22 cellular contexts compared by ENCODE assay signal in the genomic region with DNA sequence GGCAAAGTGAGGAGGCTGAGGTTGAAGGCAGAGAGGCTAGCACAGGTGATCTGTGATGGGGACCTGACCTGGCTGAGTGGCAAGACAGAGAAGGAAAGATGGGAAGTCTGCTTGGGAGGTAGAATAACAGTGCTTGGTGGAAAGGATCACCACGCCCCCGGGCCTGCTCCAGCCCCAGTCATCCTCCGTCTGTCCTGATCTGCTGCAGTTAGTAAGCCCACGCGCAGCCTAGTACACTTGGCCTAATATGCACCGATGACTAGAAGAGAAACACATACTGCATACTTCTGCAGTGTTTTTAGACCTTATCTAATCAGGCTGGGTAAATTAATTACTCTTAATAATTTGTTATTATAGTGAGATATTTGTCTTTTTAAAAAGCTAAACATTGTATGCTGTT.
DNase-seq lines count a peak whose midpoint lies in the region; ATAC-seq, FAIRE-seq and TF ChIP-seq lines count a peak whose summit lies in the region.
"Had no signal": no experiment of that assay in that cellular context is flagged by ENCODE, and none has a peak within 500 bp of the region (broad histone marks: within the 10 kb centered on the region; RNA-seq: fewer than 3 reads in every experiment).

No MANE protein-coding gene starts in this region.

- H3K4me3 Mint-ChIP-seq in neural crest cell: no peak overlapping the region
- H3K4me3 Mint-ChIP-seq in stimulated activated naive B cell treated with anti-CD40 and anti-IgM and Interleukin-4, amounts not matched to agents 10 μg/mL and 1 μg/mL and 100 μg/mL, for 72 hours: no peak overlapping the region
- H3K4me3 Mint-ChIP-seq: B cell, H9, T-cell had no signal

- FAIRE-seq in D721Med (lab: Jason Lieb, UNC): no peak

- H3K27me3 Mint-ChIP-seq in neural crest cell (ENCODE audit: low read depth): no peaks in the 10 kb centered on the region
- peaks cover 0 to 4% of the 10 kb centered on the region in 2 donors for H3K27me3 Mint-ChIP-seq in stimulated activated naive B cell treated with anti-CD40 and anti-IgM and Interleukin-4, amounts not matched to agents 10 μg/mL and 1 μg/mL and 100 μg/mL, for 72 hours
- H3K27me3 Mint-ChIP-seq: T-cell had no signal

- DNase-seq in activated CD4-positive, CD25-positive, alpha-beta regulatory T cell (lab: John Stamatoyannopoulos, UW): no peak
- no peak for DNase-seq in neural crest cell (ENCODE audit: low read depth, low spot score)
- no peak for DNase-seq in D721Med (ENCODE audit: insufficient read length, low spot score)
- no peak for DNase-seq in stimulated activated naive B cell treated with anti-CD40 and anti-IgM and Interleukin-4, amounts not matched to agents 10 μg/mL and 1 μg/mL and 100 μg/mL, for 72 hours
- DNase-seq: 8988T, COR-L47, GDM1, H9, MM.1S, NCI-H1092 treated with DMSO at 0.1 percent for 48 hours, NCI-H146, NCI-H2029 treated with DMSO at 0.1 percent for 48 hours, NCI-H446 treated with DMSO at 0.1 percent for 48 hours, NCI-H748 treated with DMSO at 0.1 percent for 48 hours, OCI-M1, Right ventricle myocardium superior, T-cell had no signal

- ATAC-seq in activated CD4-positive, CD25-positive, alpha-beta regulatory T cell treated with anti-CD3 and anti-CD28 coated beads, Interleukin-2, amount 50 U/mL, for 24 hours: peak; percentile 5 to 8
- peak; percentile 13 for ATAC-seq in HG02623 (IDR thresholded peaks at IDR 0.05; ENCODE audit: unreplicated experiment)
- peak; percentile 5 for ATAC-seq in HG03439 (IDR thresholded peaks at IDR 0.05; ENCODE audit: unreplicated experiment)
- ATAC-seq in HG03139 (IDR thresholded peaks at IDR 0.05; ENCODE audit: unreplicated experiment): no peak
- no peak for ATAC-seq in stimulated activated naive B cell treated with anti-CD40 and anti-IgM and Interleukin-4, amounts not matched to agents 10 μg/mL and 1 μg/mL and 100 μg/mL, for 72 hours (replicated peaks)

- H3K27ac Mint-ChIP-seq in neural crest cell (ENCODE audit: unreplicated experiment): peak overlapping the region; percentile 57
- no peak overlapping the region for H3K27ac Mint-ChIP-seq in stimulated activated naive B cell treated with anti-CD40 and anti-IgM and Interleukin-4, amounts not matched to agents 10 μg/mL and 1 μg/mL and 100 μg/mL, for 72 hours
- H3K27ac Mint-ChIP-seq: B cell, H9, T-cell had no signal

- H3K4me1 Mint-ChIP-seq in neural crest cell: peaks cover 17% of the 10 kb centered on the region
- peaks cover 0 to 10% of the 10 kb centered on the region in 2 donors for H3K4me1 Mint-ChIP-seq in stimulated activated naive B cell treated with anti-CD40 and anti-IgM and Interleukin-4, amounts not matched to agents 10 μg/mL and 1 μg/mL and 100 μg/mL, for 72 hours
- H3K4me1 Mint-ChIP-seq: B cell had no signal

- H3K36me3 Mint-ChIP-seq in neural crest cell (ENCODE audit: low read depth): peaks cover 7% of the 10 kb centered on the region
- H3K36me3 Mint-ChIP-seq in stimulated activated naive B cell treated with anti-CD40 and anti-IgM and Interleukin-4, amounts not matched to agents 10 μg/mL and 1 μg/mL and 100 μg/mL, for 72 hours: peaks cover 0 to 7% of the 10 kb centered on the region in 2 donors
- H3K36me3 Mint-ChIP-seq: T-cell had no signal

- no peak for TF ChIP-seq CTCF in neural crest cell (conservative IDR thresholded peaks at IDR 0.05)
- no peak for TF ChIP-seq CTCF in D721Med (IDR thresholded peaks at IDR 0.05; ENCODE audit: insufficient read depth, missing control alignments)

- H3K9me3 Mint-ChIP-seq in neural crest cell: peaks cover 10% of the 10 kb centered on the region
- peaks cover 5 to 8% of the 10 kb centered on the region in 2 donors for H3K9me3 Mint-ChIP-seq in stimulated activated naive B cell treated with anti-CD40 and anti-IgM and Interleukin-4, amounts not matched to agents 10 μg/mL and 1 μg/mL and 100 μg/mL, for 72 hours

Comparison
In these comparisons a context has a peak if more than half of its experiments do, and no peak if none do; other contexts are left out.
1. ATAC-seq: peak in activated CD4-positive, CD25-positive, alpha-beta regulatory T cell treated with anti-CD3 and anti-CD28 coated beads, Interleukin-2, amount 50 U/mL, for 24 hours (2 of 2), HG02623 (single experiment) and HG03439 (single experiment); none in HG03139 (single experiment) and stimulated activated naive B cell treated with anti-CD40 and anti-IgM and Interleukin-4, amounts not matched to agents 10 μg/mL and 1 μg/mL and 100 μg/mL, for 72 hours (0 of 2).